In genomic region chr2:215166505-215166904, GRCh38 we compare ENCODE assay signal across 1 cellular context. TPM values are rescaled to one million over a fixed set of nuclear protein-coding genes. Genes with fewer than 3 reads are reported as not detected.
"Had no signal": no experiment of that assay in that cellular context is flagged by ENCODE, and none has a peak within 500 bp of the region (broad histone marks: within the 10 kb centered on the region; RNA-seq: fewer than 3 reads in every experiment).

No MANE protein-coding gene starts in this region.

RNA-seq across cellular contexts. Expression of gene ABCA12, which starts 28.1 kb away (rescaled TPM):
- total RNA-seq: HT-29 had no signal
